15 cellular contexts compared by ENCODE assay signal in genomic region chr1:41681331-41682136, GRCh38.
DNase-seq lines count a peak whose midpoint lies in the region; ATAC-seq and TF ChIP-seq lines count a peak whose summit lies in the region.
"Had no signal": no experiment of that assay in that cellular context is flagged by ENCODE, and none has a peak within 500 bp of the region (broad histone marks: within the 10 kb centered on the region; RNA-seq: fewer than 3 reads in every experiment).

No MANE protein-coding gene starts in this region.

- no peak overlapping the region for H3K4me3 ChIP-seq in DND-41 (ENCODE audit: low read depth in 1 of 2, low read length in 2 of 2)
- no peak overlapping the region for H3K4me3 ChIP-seq in HEK293 (ENCODE audit: low read depth, low read length)
- no peak overlapping the region for H3K4me3 ChIP-seq in cardiac fibroblast (replicated peaks in 1 of 2; ENCODE audit: low read depth in 2 of 2, low read length in 2 of 2)
- H3K4me3 ChIP-seq: GM12878, HAP-1 had no signal

- H3K9me3 ChIP-seq in DND-41 (ENCODE audit: insufficient read depth, low read length, severe bottlenecking): no peaks in the 10 kb centered on the region
- H3K9me3 ChIP-seq in HEK293 (ENCODE audit: control insufficient read depth, insufficient read depth, low read depth, low read length): no peaks in the 10 kb centered on the region
- H3K9me3 ChIP-seq: HAP-1 had no signal

- peaks cover 92% of the 10 kb centered on the region for H3K79me2 ChIP-seq in DND-41 (ENCODE audit: insufficient read depth, low read length)

- CTCF ChIA-PET in HEK293 (lab: Yijun Ruan, JAX): interaction anchor here (1.0 kb wide), 1 partner anchor 165 kb away, joined by 3 read pairs; no protein-coding TSS in a partner anchor

- H3K9ac ChIP-seq in DND-41 (ENCODE audit: low read depth, low read length): peak overlapping the region; percentile 40; the same call in 1 of the 2 replicates

- POLR2A ChIA-PET in HEK293 (lab: Yijun Ruan, JAX): interaction anchor here (1.0 kb wide), 1 partner anchor 14 kb away, joined by 3 read pairs; no protein-coding TSS in a partner anchor

- no peak overlapping the region for H2AFZ ChIP-seq in DND-41 (ENCODE audit: low read depth, low read length)

- peaks cover 20% of the 10 kb centered on the region for H4K20me1 ChIP-seq in DND-41 (ENCODE audit: insufficient read depth, low read length)

- no peak for ATAC-seq in DND-41 (ENCODE audit: insufficient read depth, low read depth)
- ATAC-seq: GM12878 had no signal

- H3K27me3 ChIP-seq in DND-41 (ENCODE audit: insufficient read depth, low read length, poor library complexity): no peaks in the 10 kb centered on the region

- peak overlapping the region; percentile 99 for H3K27ac ChIP-seq in DND-41 (ENCODE audit: low read length)
- H3K27ac ChIP-seq in HEK293 (ENCODE audit: extremely low read depth, low read depth, low read length): no peak overlapping the region

- DNase-seq in DND-41 (no peak), cardiac fibroblast (ENCODE audit: low read depth in 2 of 2) (peak; percentile 44 to 79), myocyte (ENCODE audit: low read depth) (peak; percentile 64), cortex of kidney (lab: John Stamatoyannopoulos, UW) (no peak), NCI-H1436 treated with DMSO at 0.1 percent for 48 hours (lab: John Stamatoyannopoulos, UW) (no peak), dedifferentiated amniotic fluid mesenchymal stem cell (ENCODE audit: extremely low spot score) (no peak)
- no peak for DNase-seq in stimulated activated CD4-positive, alpha-beta T cell treated with anti-CD3 and anti-CD28 coated beads, Interleukin-2, amount 100 ng/mL, for 24 hours
- DNase-seq: activated T-cell treated with anti-CD3 and anti-CD28 coated beads, Interleukin-2, amount 50 U/mL, for 1 hour; Calu3; glutamatergic neuron; Karpas-422; stimulated activated CD4-positive, alpha-beta T cell treated with anti-CD3 and anti-CD28 coated beads, Interleukin-4, amount 100 ng/mL, for 4 hours had no signal

- H3K4me2 ChIP-seq in DND-41 (ENCODE audit: insufficient read depth, low read length): no peak overlapping the region

- H3K36me3 ChIP-seq in DND-41 (ENCODE audit: insufficient read depth, low read length): peaks cover 20% of the 10 kb centered on the region
- H3K36me3 ChIP-seq in HEK293 (ENCODE audit: control insufficient read depth in 2 of 2, insufficient read depth in 1 of 2, low read length in 2 of 2): no peaks in the 10 kb centered on the region
- H3K36me3 ChIP-seq: HAP-1 had no signal

- TF ChIP-seq CTCF in DND-41 (IDR thresholded peaks at IDR 0.05; ENCODE audit: borderline replicate concordance, extremely low read depth, low read length, poor library complexity, severe bottlenecking) (no peak), HEK293 (tag by site-specific recombination; IDR thresholded peaks at IDR 0.05) (no peak), cardiac fibroblast (IDR thresholded peaks at IDR 0.05; ENCODE audit: low read depth, low read length) (no peak)

- H3K4me1 ChIP-seq in DND-41 (ENCODE audit: insufficient read depth, low read length) (peaks cover 100% of the 10 kb centered on the region), HEK293 (ENCODE audit: control insufficient read depth, insufficient read depth, low read length) (no peaks in the 10 kb centered on the region)
- H3K4me1 ChIP-seq: HAP-1 had no signal

TF ChIP-seq in HEK293, 187 proteins besides CTCF, POLR2A, EP300 and RAD21:
- TF ChIP-seq SALL2 (tag by site-specific recombination; IDR thresholded peaks at IDR 0.05; ENCODE audit: borderline replicate concordance): no peak
- TF ChIP-seq ZNF335 (tag by site-specific recombination; conservative IDR thresholded peaks at IDR 0.05): peak; percentile 42; the same call in 1 of the 2 replicates
- TF ChIP-seq ZNF366 (tag by site-specific recombination; conservative IDR thresholded peaks at IDR 0.05): 0 out of 2 replicates have a peak, but pooled peaks have one; percentile 36
- no peak for TF ChIP-seq INSM2 (tag by site-specific recombination; IDR thresholded peaks at IDR 0.05)
- no peak for TF ChIP-seq ZBTB7A (tag by site-specific recombination; IDR thresholded peaks at IDR 0.05; ENCODE audit: low read depth)
- TF ChIP-seq PRDM10 (tag by site-specific recombination; IDR thresholded peaks at IDR 0.05): peak; percentile 99
- 0 out of 2 replicates have a peak, but pooled peaks have one; percentile 4 for TF ChIP-seq ZBTB48 (tag by site-specific recombination; IDR thresholded peaks at IDR 0.05)
- TF ChIP-seq ZNF600 (tag by site-specific recombination; IDR thresholded peaks at IDR 0.05): 0 out of 2 replicates have a peak, but pooled peaks have one; percentile 16
- no peak for TF ChIP-seq ZNF433 (tag by site-specific recombination; IDR thresholded peaks at IDR 0.05; ENCODE audit: low read depth)
- no peak for TF ChIP-seq ELK4 (IDR thresholded peaks at IDR 0.05; ENCODE audit: borderline replicate concordance, low read depth, low read length)
- no peak for TF ChIP-seq ZNF37A (tag by site-specific recombination; IDR thresholded peaks at IDR 0.05)
- TF ChIP-seq ZIC2 (tag by site-specific recombination; IDR thresholded peaks at IDR 0.05): peak; percentile 49
- 0 out of 2 replicates have a peak, but pooled peaks have one; percentile 19 for TF ChIP-seq ZNF701 (tag by site-specific recombination; IDR thresholded peaks at IDR 0.05)
- TF ChIP-seq ZNF660 (tag by site-specific recombination; IDR thresholded peaks at IDR 0.05): 0 out of 2 replicates have a peak, but pooled peaks have one; percentile 37
- 0 out of 2 replicates have a peak, but pooled peaks have one; percentile 38 for TF ChIP-seq ZNF692 (tag by site-specific recombination; IDR thresholded peaks at IDR 0.05)

Comparison
In these comparisons a context has a peak if more than half of its experiments do, and no peak if none do; other contexts are left out.
1. DNase-seq: peak in cardiac fibroblast (2 of 2) and myocyte (single experiment); none in DND-41 (single experiment), cortex of kidney (single experiment), NCI-H1436 treated with DMSO at 0.1 percent for 48 hours (single experiment), stimulated activated CD4-positive, alpha-beta T cell treated with anti-CD3 and anti-CD28 coated beads, Interleukin-2, amount 100 ng/mL, for 24 hours (0 of 2) and dedifferentiated amniotic fluid mesenchymal stem cell (single experiment).